ENCODE assay signal across 23 cellular contexts in the genomic region with DNA sequence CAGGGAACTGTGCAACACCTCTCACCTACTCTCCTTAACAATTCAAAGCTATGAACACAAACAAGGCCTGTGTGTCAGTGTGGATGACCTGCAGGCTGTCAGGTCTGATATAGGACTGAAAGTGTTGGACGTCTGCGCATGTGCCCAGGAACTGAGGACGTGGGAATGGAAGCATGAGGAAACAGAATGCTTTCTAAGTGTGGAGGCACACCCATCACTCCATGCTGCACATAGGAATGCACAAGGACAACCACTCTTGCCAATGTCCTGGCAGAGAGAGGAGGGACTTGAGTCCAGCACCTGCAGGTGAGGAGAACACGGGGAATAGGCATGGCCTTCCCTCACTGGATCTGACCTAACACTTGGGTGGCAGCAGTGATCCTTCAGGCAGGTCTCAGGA.
DNase-seq lines count a peak whose midpoint lies in the region; ATAC-seq, FAIRE-seq and TF ChIP-seq lines count a peak whose summit lies in the region.
"Had no signal": no experiment of that assay in that cellular context is flagged by ENCODE, and none has a peak within 500 bp of the region (broad histone marks: within the 10 kb centered on the region; RNA-seq: fewer than 3 reads in every experiment).

No MANE protein-coding gene starts in this region.

- no peaks in the 10 kb centered on the region for H3K4me1 ChIP-seq in lower lobe of right lung
- H3K4me1 ChIP-seq in stomach: no peaks in the 10 kb centered on the region
- no peaks in the 10 kb centered on the region for H3K4me1 ChIP-seq in gastroesophageal sphincter
- no peaks in the 10 kb centered on the region for H3K4me1 ChIP-seq in tibial artery

- TF ChIP-seq POLR2A in stomach (IDR thresholded peaks at IDR 0.05) (no peak), gastroesophageal sphincter (IDR thresholded peaks at IDR 0.05) (no peak)

- no peak for TF ChIP-seq CTCF in bronchial epithelial cell (IDR thresholded peaks at IDR 0.05; ENCODE audit: insufficient read depth, low read length, severe bottlenecking)
- no peak for TF ChIP-seq CTCF in lower lobe of right lung (IDR thresholded peaks at IDR 0.05)
- TF ChIP-seq CTCF in stomach (IDR thresholded peaks at IDR 0.05): no peak
- no peak for TF ChIP-seq CTCF in gastroesophageal sphincter (IDR thresholded peaks at IDR 0.05)
- TF ChIP-seq CTCF in tibial artery (IDR thresholded peaks at IDR 0.05): no peak

- no peaks in the 10 kb centered on the region for H3K27me3 ChIP-seq in bronchial epithelial cell (ENCODE audit: control insufficient read depth, insufficient read depth, low read length)
- no peaks in the 10 kb centered on the region for H3K27me3 ChIP-seq in lower lobe of right lung (ENCODE audit: low read depth)
- H3K27me3 ChIP-seq in stomach: no peaks in the 10 kb centered on the region
- H3K27me3 ChIP-seq in gastroesophageal sphincter: no peaks in the 10 kb centered on the region
- no peaks in the 10 kb centered on the region for H3K27me3 ChIP-seq in tibial artery
- H3K27me3 ChIP-seq: BLaER1 had no signal

- H3K9me3 ChIP-seq in lower lobe of right lung (no peaks in the 10 kb centered on the region), stomach (no peaks in the 10 kb centered on the region), gastroesophageal sphincter (no peaks in the 10 kb centered on the region), tibial artery (no peaks in the 10 kb centered on the region)

- H3K4me3 ChIP-seq in bronchial epithelial cell (ENCODE audit: low read depth, low read length): no peak overlapping the region
- no peak overlapping the region for H3K4me3 ChIP-seq in lower lobe of right lung
- H3K4me3 ChIP-seq in stomach: no peak overlapping the region
- no peak overlapping the region for H3K4me3 ChIP-seq in gastroesophageal sphincter
- no peak overlapping the region for H3K4me3 ChIP-seq in tibial artery
- H3K4me3 ChIP-seq: BLaER1, GM12878, GM23248 had no signal

- no peaks in the 10 kb centered on the region for H3K36me3 ChIP-seq in bronchial epithelial cell (ENCODE audit: control insufficient read depth, insufficient read depth, low read length)
- no peaks in the 10 kb centered on the region for H3K36me3 ChIP-seq in lower lobe of right lung
- H3K36me3 ChIP-seq in stomach: no peaks in the 10 kb centered on the region
- H3K36me3 ChIP-seq in gastroesophageal sphincter: no peaks in the 10 kb centered on the region
- H3K36me3 ChIP-seq in tibial artery: no peaks in the 10 kb centered on the region
- H3K36me3 ChIP-seq: BLaER1 had no signal

- peak; percentile 7 for FAIRE-seq in bronchial epithelial cell (lab: Jason Lieb, UNC)
- FAIRE-seq: A204.1, D721Med, GM12878, GM19239, H1 had no signal

- intact Hi-C loops in lower lobe of right lung (cut with DNase I) (no loop called here), stomach (cut with DNase I; ENCODE audit: low total_unique reads) (no loop called here), tibial artery (cut with DNase I; ENCODE audit: low total_unique reads) (no loop called here)

- peak; percentile 93 to 95 for ATAC-seq in lower lobe of right lung
- ATAC-seq in gastroesophageal sphincter: no peak
- ATAC-seq: GM12878 had no signal

- TF ChIP-seq EP300 in stomach (IDR thresholded peaks at IDR 0.05) (no peak), gastroesophageal sphincter (IDR thresholded peaks at IDR 0.05) (no peak)

- DNase-seq in bronchial epithelial cell (ENCODE audit: low read depth) (no peak), lower lobe of right lung (peak; percentile 82), stomach (peak; percentile 51), NCI-H1436 treated with DMSO at 0.1 percent for 48 hours (lab: John Stamatoyannopoulos, UW) (no peak), tibial artery (no peak)
- DNase-seq: CD4-positive, CD25-positive, alpha-beta regulatory T cell; CD8-positive, alpha-beta memory T cell; DMS 273 treated with DMSO at 0.1 percent for 48 hours; DMS79; EL; GDM1; GM23248; H7; HCEC 1CT had no signal

- peak overlapping the region; percentile 31 for H3K27ac ChIP-seq in lower lobe of right lung
- H3K27ac ChIP-seq in stomach: no peak overlapping the region
- no peak overlapping the region for H3K27ac ChIP-seq in gastroesophageal sphincter
- H3K27ac ChIP-seq in tibial artery: no peak overlapping the region
- H3K27ac ChIP-seq: 22Rv1, BLaER1, C4-2B, GM23248 had no signal

- WGBS in stomach, 5 donors: 32 to 61% (median 52%) methylated on average over 4 of the region's 4 CpGs
- WGBS in gastroesophageal sphincter (ENCODE audit: low coverage in 1 of 2), 2 donors: 80 to 90% methylated on average over 2 to 3 of the region's 4 CpGs

Comparison
In these comparisons a context has a peak if more than half of its experiments do, and no peak if none do; other contexts are left out.
1. DNase-seq: peak in lower lobe of right lung (single experiment) and stomach (single experiment); none in bronchial epithelial cell (single experiment), NCI-H1436 treated with DMSO at 0.1 percent for 48 hours (single experiment) and tibial artery (0 of 2).